In genomic region chr11:62574363-62575057, GRCh38 we compare ENCODE assay signal across 8 cellular contexts. TPM values are rescaled to one million over a fixed set of nuclear protein-coding genes. Genes with fewer than 3 reads are reported as not detected.
DNase-seq lines count a peak whose midpoint lies in the region; ATAC-seq and TF ChIP-seq lines count a peak whose summit lies in the region.

No MANE protein-coding gene starts in this region.

- H3K27me3 ChIP-seq in effector memory CD4-positive, alpha-beta T cell (replicated peaks; ENCODE audit: control insufficient read depth, insufficient read depth, low read length, poor library complexity, severe bottlenecking), result no peaks in the 10 kb centered on the region
- H3K27me3 ChIP-seq in mucosa of rectum (ENCODE audit: control insufficient read depth in 2 of 2, insufficient read depth in 2 of 2, low read length in 2 of 2) (no peaks in the 10 kb centered on the region), vagina (no peaks in the 10 kb centered on the region)

- TF ChIP-seq POLR2A in vagina (IDR thresholded peaks at IDR 0.05), result no peak

- peaks cover 15% of the 10 kb centered on the region for H3K4me1 ChIP-seq in effector memory CD4-positive, alpha-beta T cell (ENCODE audit: control insufficient read depth, insufficient read depth, low read length, poor library complexity, severe bottlenecking)
- peaks cover 26 to 27% of the 10 kb centered on the region in 2 donors for H3K4me1 ChIP-seq in mucosa of rectum (ENCODE audit: control insufficient read depth in 2 of 2, insufficient read depth in 2 of 2, low read length in 2 of 2)
- H3K4me1 ChIP-seq in vagina, result peaks cover 50% of the 10 kb centered on the region

- ATAC-seq in activated CD4-positive, CD25-positive, alpha-beta regulatory T cell treated with anti-CD3 and anti-CD28 coated beads, Interleukin-2, amount 50 U/mL, for 24 hours, result peak; percentile 5 to 14
- ATAC-seq in HG02763 (IDR thresholded peaks at IDR 0.05; ENCODE audit: unreplicated experiment), result peak; percentile 3

- H3K36me3 ChIP-seq in effector memory CD4-positive, alpha-beta T cell (ENCODE audit: control insufficient read depth, insufficient read depth, low read length), result peaks cover 45% of the 10 kb centered on the region
- H3K36me3 ChIP-seq in mucosa of rectum (ENCODE audit: control insufficient read depth in 2 of 2, insufficient read depth in 2 of 2, low read length in 2 of 2) (peaks cover 31 to 41% of the 10 kb centered on the region in 2 donors), vagina (peaks cover 0 to 50% of the 10 kb centered on the region in 2 donors)

- DNase-seq in activated CD4-positive, CD25-positive, alpha-beta regulatory T cell treated with anti-CD3 and anti-CD28 coated beads, Interleukin-2, amount 50 U/mL, for 72 hours, result no peak
- DNase-seq in OCI-M1 (lab: John Stamatoyannopoulos, UW), result peak; percentile 77
- no peak for DNase-seq in effector memory CD4-positive, alpha-beta T cell
- no peak for DNase-seq in vagina (ENCODE audit: extremely low spot score in 2 of 2)
- DNase-seq in HuH-7 (ENCODE audit: low spot score), result no peak

- H3K27ac ChIP-seq in effector memory CD4-positive, alpha-beta T cell (ENCODE audit: insufficient read depth, low read length, poor library complexity, severe bottlenecking), result peak overlapping the region; percentile 79
- peak overlapping the region; percentile 91 to 93 for H3K27ac ChIP-seq in mucosa of rectum (ENCODE audit: low read depth in 2 of 2, low read length in 2 of 2)
- H3K27ac ChIP-seq in vagina, result peak overlapping the region; percentile 100

- TF ChIP-seq CTCF in vagina (IDR thresholded peaks at IDR 0.05), result no peak

- H3K4me3 ChIP-seq in effector memory CD4-positive, alpha-beta T cell (ENCODE audit: insufficient read depth, low read depth, low read length, poor library complexity, severe bottlenecking), result peak overlapping the region; percentile 84
- peak overlapping the region; percentile 71 to 93 for H3K4me3 ChIP-seq in mucosa of rectum (ENCODE audit: low read length in 2 of 2)
- peak overlapping the region; percentile 79 to 84 for H3K4me3 ChIP-seq in vagina

- intact Hi-C loops in vagina (cut with DNase I), result loop anchor here (1.0 kb wide), 1 partner anchor 29 kb away; no protein-coding TSS in a partner anchor

- peak overlapping the region; percentile 95 for H3K9ac ChIP-seq in mucosa of rectum (ENCODE audit: low read depth in 1 of 2, low read length in 2 of 2)

- H3K9me3 ChIP-seq in effector memory CD4-positive, alpha-beta T cell (ENCODE audit: control insufficient read depth, low read length), result no peaks in the 10 kb centered on the region
- H3K9me3 ChIP-seq in mucosa of rectum (ENCODE audit: control insufficient read depth in 2 of 2, low read length in 2 of 2) (no peaks in the 10 kb centered on the region), vagina (no peaks in the 10 kb centered on the region)

RNA-seq across cellular contexts. Expression of gene EEF1G, which starts 0.8 kb away (rescaled TPM):
- 1,183 TPM for total RNA-seq in vagina

RNA-seq across cellular contexts. Expression of gene TUT1, which starts 16.8 kb away (rescaled TPM):
- total RNA-seq in vagina, result 12.0 TPM

RNA-seq across cellular contexts. Expression of gene MTA2, which starts 27.2 kb away (rescaled TPM):
- total RNA-seq in vagina, result 96.3 TPM

RNA-seq across cellular contexts. Expression of gene AHNAK, which starts 27.9 kb away (rescaled TPM):
- 828 TPM for total RNA-seq in vagina

RNA-seq across cellular contexts. Expression of gene EML3, which starts 38.1 kb away (rescaled TPM):
- total RNA-seq in vagina, result 69.0 TPM
